Comparison of ENCODE assay signal across 27 cellular contexts in the genomic region with DNA sequence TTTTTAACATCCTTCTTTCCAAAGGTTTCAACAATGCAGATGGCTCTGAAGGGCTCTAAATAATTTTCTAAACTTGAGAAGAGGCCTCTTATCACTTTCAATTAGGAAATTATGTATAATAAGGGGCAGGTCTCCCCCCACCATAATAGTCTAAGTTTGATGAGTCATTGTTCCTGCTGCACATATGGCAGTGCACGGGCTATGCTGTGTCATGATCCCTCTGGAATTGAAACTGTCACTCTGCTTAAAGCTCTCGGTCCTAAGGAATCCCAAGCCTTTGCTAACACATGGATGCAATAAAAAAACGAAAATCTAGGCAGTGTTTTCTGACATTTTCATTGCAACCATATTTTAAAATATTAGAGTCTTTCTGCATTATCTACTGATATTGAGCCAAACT.
A peak's percentile ranks its signal among the peaks of the same experiment; 100 is the strongest.
DNase-seq lines count a peak whose midpoint lies in the region; ATAC-seq and TF ChIP-seq lines count a peak whose summit lies in the region.
"Had no signal": no experiment of that assay in that cellular context is flagged by ENCODE, and none has a peak within 500 bp of the region (broad histone marks: within the 10 kb centered on the region; RNA-seq: fewer than 3 reads in every experiment).

No MANE protein-coding gene starts in this region.

- no TSS peak for BruUV-seq in A673 (replicated peaks; lab: Mats Ljungman, UMichigan)

- no peaks in the 10 kb centered on the region for H3K27me3 ChIP-seq in A673 (replicated peaks; ENCODE audit: insufficient read depth, low read depth, low read length, poor library complexity)
- H3K27me3 ChIP-seq in GM23248 (replicated peaks; ENCODE audit: insufficient read depth): no peaks in the 10 kb centered on the region
- H3K27me3 ChIP-seq in fibroblast of lung (ENCODE audit: control insufficient read depth, insufficient read depth, low read length): no peaks in the 10 kb centered on the region
- H3K27me3 ChIP-seq in BE2C: no peaks in the 10 kb centered on the region
- H3K27me3 ChIP-seq: ovary had no signal

- H3K27ac ChIP-seq in A673 (ENCODE audit: low read depth, low read length, poor library complexity, severe bottlenecking) (peak overlapping the region; percentile 14), GM23248 (no peak overlapping the region), fibroblast of lung (ENCODE audit: insufficient read depth, low read length) (no peak overlapping the region)
- H3K27ac ChIP-seq: ovary, thoracic aorta, WERI-Rb-1 had no signal

- H3F3A ChIP-seq in GM23248 (ENCODE audit: insufficient read depth): peaks cover 9% of the 10 kb centered on the region; the same call in 1 of the 2 replicates

- no peak overlapping the region for H3K4me2 ChIP-seq in GM23248 (ENCODE audit: unreplicated experiment)
- H3K4me2 ChIP-seq in fibroblast of lung (ENCODE audit: extremely low read depth, insufficient read depth, low read length): no peak overlapping the region

- TF ChIP-seq CTCF in A673 (conservative IDR thresholded peaks at IDR 0.05; ENCODE audit: low read depth, low read length) (no peak), fibroblast of lung (conservative IDR thresholded peaks at IDR 0.05 in 1 of 2, IDR thresholded peaks at IDR 0.05 in 1 of 2; ENCODE audit: low read depth in 1 of 2, low read length in 2 of 2) (no peak), BE2C (IDR thresholded peaks at IDR 0.05; ENCODE audit: low read depth, low read length) (no peak)

- intact Hi-C loops in A673 (cut with micrococcal nuclease; ENCODE audit: unreplicated experiment): no loop called here
- intact Hi-C loops in left colon (cut with DNase I, micrococcal nuclease): no loop called here

- H4K20me1 ChIP-seq in GM23248 (ENCODE audit: insufficient read depth) (no peaks in the 10 kb centered on the region), fibroblast of lung (ENCODE audit: control insufficient read depth, extremely low read depth, insufficient read depth, low read length) (no peaks in the 10 kb centered on the region)

- H3K4me1 ChIP-seq in A673 (ENCODE audit: insufficient read depth, low read length, poor library complexity, severe bottlenecking): peaks cover 19% of the 10 kb centered on the region
- H3K4me1 ChIP-seq in GM23248 (ENCODE audit: insufficient read depth): 0 out of 2 replicates have a peak, but pooled peaks cover 7% of the 10 kb centered on the region
- H3K4me1 ChIP-seq in fibroblast of lung (ENCODE audit: control insufficient read depth, extremely low read depth, insufficient read depth, low read length): no peaks in the 10 kb centered on the region
- H3K4me1 ChIP-seq in BE2C: no peaks in the 10 kb centered on the region

- H3K36me3 ChIP-seq in A673 (ENCODE audit: insufficient read depth, low read length, poor library complexity, severe bottlenecking): peaks cover 16% of the 10 kb centered on the region
- H3K36me3 ChIP-seq in GM23248 (ENCODE audit: low read depth): no peaks in the 10 kb centered on the region
- H3K36me3 ChIP-seq in fibroblast of lung (ENCODE audit: control insufficient read depth, insufficient read depth, low read length): no peaks in the 10 kb centered on the region
- H3K36me3 ChIP-seq in BE2C: no peaks in the 10 kb centered on the region
- H3K36me3 ChIP-seq: ovary, thoracic aorta, WERI-Rb-1 had no signal

- no peak overlapping the region for H2AFZ ChIP-seq in GM23248
- H2AFZ ChIP-seq in fibroblast of lung (ENCODE audit: low read length): no peak overlapping the region

- 3 to 9% methylated on average over 3 of the region's 3 CpGs for WGBS in GM23248 (ENCODE audit: low coverage in 1 of 2, low lambda C conversion rate in 2 of 2, missing lambda C conversion rate in 2 of 2), 2 experiments

- DNase-seq in A673 (ENCODE audit: low spot score): peak; percentile 58
- DNase-seq in GM23248: peak; percentile 46
- peak; percentile 27 for DNase-seq in SK-N-DZ (ENCODE audit: low spot score)
- DNase-seq in fibroblast of lung (ENCODE audit: low read depth in 2 of 2): peak; percentile 5 to 24
- DNase-seq in NOMO-1 treated with DMSO at 0.1 percent for 48 hours (lab: John Stamatoyannopoulos, UW; ENCODE audit: unreplicated experiment): no peak
- no peak for DNase-seq in GF-D8 (lab: John Stamatoyannopoulos, UW)
- no peak for DNase-seq in left colon
- DNase-seq in BE2C: no peak
- DNase-seq: activated CD4-positive, alpha-beta T cell treated with anti-CD3 and anti-CD28 coated beads, Interleukin-2, amount 50 U/mL, for 4 hours; activated gamma-delta T cell treated with Interleukin-2 at 50 U/mL for 16 hours; cerebellar nuclear complex; effector memory CD8-positive, alpha-beta T cell; foreskin melanocyte; Karpas-422; mesendoderm; naive thymus-derived CD8-positive, alpha-beta T cell; NCI-H1048; NCI-H2081 treated with DMSO at 0.1 percent for 48 hours; NCI-H526; ovary; SHP77; T-helper 2 cell; WERI-Rb-1 had no signal

- no peak for ATAC-seq in left colon
- ATAC-seq: effector memory CD8-positive, alpha-beta T cell; GM12878; HCT116; naive thymus-derived CD8-positive, alpha-beta T cell; sciatic nerve had no signal

- H3K9me2 ChIP-seq in GM23248 (ENCODE audit: insufficient read depth): no peaks in the 10 kb centered on the region

- H3K9ac ChIP-seq in GM23248: no peak overlapping the region
- H3K9ac ChIP-seq in fibroblast of lung (ENCODE audit: insufficient read depth, low read length): no peak overlapping the region

- CTCF ChIA-PET in A673 (lab: Charles Lee): no interaction called here

- POLR2A ChIA-PET in A673 (lab: Charles Lee; ENCODE audit: low non-redundant PET): no interaction called here

- in situ Hi-C loops in GM23248 (cut with MboI): no loop called here

- no peak overlapping the region for H3K4me3 ChIP-seq in A673 (ENCODE audit: low read depth, low read length, poor library complexity, severe bottlenecking)
- H3K4me3 ChIP-seq in GM23248: no peak overlapping the region; the same call in 1 of the 2 replicates
- no peak overlapping the region for H3K4me3 ChIP-seq in fibroblast of lung (replicated peaks in 1 of 4; ENCODE audit: control extremely low read depth in 1 of 4, insufficient read depth in 1 of 4, low read depth in 3 of 4, low read length in 4 of 4)
- H3K4me3 ChIP-seq in BE2C (ENCODE audit: low read depth, low read length): no peak overlapping the region
- H3K4me3 ChIP-seq: GM12878, ovary, thoracic aorta had no signal

- H3K9me3 ChIP-seq in A673 (ENCODE audit: low read depth, low read length, poor library complexity, severe bottlenecking): peaks cover 30% of the 10 kb centered on the region
- no peaks in the 10 kb centered on the region for H3K9me3 ChIP-seq in GM23248 (ENCODE audit: low read depth)
- H3K9me3 ChIP-seq in fibroblast of lung (ENCODE audit: control insufficient read depth, insufficient read depth, low read depth, low read length): no peaks in the 10 kb centered on the region
- H3K9me3 ChIP-seq in BE2C: no peaks in the 10 kb centered on the region
- H3K9me3 ChIP-seq: ovary, thoracic aorta had no signal

- H3K79me2 ChIP-seq in GM23248 (ENCODE audit: insufficient read depth) (no peaks in the 10 kb centered on the region), fibroblast of lung (ENCODE audit: control insufficient read depth, insufficient read depth, low read length) (no peaks in the 10 kb centered on the region)

Comparison
In these comparisons a context has a peak if more than half of its experiments do, and no peak if none do; other contexts are left out.
1. DNase-seq: peak in A673 (single experiment), GM23248 (single experiment), SK-N-DZ (single experiment) and fibroblast of lung (2 of 2); none in NOMO-1 treated with DMSO at 0.1 percent for 48 hours (single experiment), GF-D8 (single experiment), left colon (0 of 2) and BE2C (single experiment).